In genomic region chr4:3328814-3329663, GRCh38 we compare ENCODE assay signal across 17 cellular contexts.
"Had no signal": no experiment of that assay in that cellular context is flagged by ENCODE, and none has a peak within 500 bp of the region (broad histone marks: within the 10 kb centered on the region; RNA-seq: fewer than 3 reads in every experiment).

No MANE protein-coding gene starts in this region.

- H3K27me3 ChIP-seq: esophagus squamous epithelium, SJCRH30, testis had no signal

- H3K4me3 ChIP-seq: esophagus squamous epithelium, SJCRH30, testis had no signal

- H3K36me3 ChIP-seq: esophagus squamous epithelium had no signal

- DNase-seq: activated CD4-positive, alpha-beta T cell treated with anti-CD3 and anti-CD28 coated beads, Interleukin-2, amount 10 ng/mL, durations not matched to agents 7 days and 5 days; activated naive CD4-positive, alpha-beta T cell treated with anti-CD3 and anti-CD28 coated beads for 36 hours; activated naive CD8-positive, alpha-beta T cell treated with anti-CD3 and anti-CD28 coated beads, Interleukin-2, amount 50 U/mL, for 24 hours; caudate nucleus; esophagus squamous epithelium; hippocampal formation; kidney; mesendoderm; occipital lobe; T-helper 2 cell; testis had no signal

- H3K27me3 Mint-ChIP-seq: activated naive CD8-positive, alpha-beta T cell treated with anti-CD3 and anti-CD28 coated beads, Interleukin-2, amount 50 U/mL, for 24 hours; natural killer cell treated with Interleukin-12 subunit alpha and Interleukin-12 subunit beta and Interleukin-15 and Interleukin-18, amount 100 ng/mL, for 72 hours; progenitor cell of endocrine pancreas; stimulated activated naive CD8-positive, alpha-beta T cell treated with anti-CD3 and anti-CD28 coated beads, Interleukin-15, amount 100 ng/mL, for 72 hours had no signal

- H3K27ac Mint-ChIP-seq: activated CD4-positive, alpha-beta T cell treated with anti-CD3 and anti-CD28 coated beads, Interleukin-2, amount 10 ng/mL, durations not matched to agents 7 days and 5 days; activated naive CD4-positive, alpha-beta T cell treated with anti-CD3 and anti-CD28 coated beads for 36 hours; activated naive CD8-positive, alpha-beta T cell treated with anti-CD3 and anti-CD28 coated beads, Interleukin-2, amount 50 U/mL, for 24 hours; natural killer cell treated with Interleukin-12 subunit alpha and Interleukin-12 subunit beta and Interleukin-15 and Interleukin-18, amount 100 ng/mL, for 72 hours; progenitor cell of endocrine pancreas; stimulated activated naive CD8-positive, alpha-beta T cell treated with anti-CD3 and anti-CD28 coated beads, Interleukin-15, amount 100 ng/mL, for 72 hours had no signal

- H3K4me1 Mint-ChIP-seq: activated CD4-positive, alpha-beta T cell treated with anti-CD3 and anti-CD28 coated beads, Interleukin-2, amount 10 ng/mL, durations not matched to agents 7 days and 5 days; activated naive CD8-positive, alpha-beta T cell treated with anti-CD3 and anti-CD28 coated beads, Interleukin-2, amount 50 U/mL, for 24 hours; stimulated activated naive CD8-positive, alpha-beta T cell treated with anti-CD3 and anti-CD28 coated beads, Interleukin-15, amount 100 ng/mL, for 72 hours had no signal

- H3K9me3 ChIP-seq: esophagus squamous epithelium, testis had no signal

- ATAC-seq: activated naive CD8-positive, alpha-beta T cell treated with anti-CD3 and anti-CD28 coated beads, Interleukin-2, amount 50 U/mL, for 24 hours; natural killer cell treated with Interleukin-12 subunit alpha and Interleukin-12 subunit beta and Interleukin-15 and Interleukin-18, amount 100 ng/mL, for 72 hours; sciatic nerve; stimulated activated naive CD8-positive, alpha-beta T cell treated with anti-CD3 and anti-CD28 coated beads, Interleukin-15, amount 100 ng/mL, for 72 hours; WTC11 had no signal

- H3K4me1 ChIP-seq: testis had no signal

- H3K4me3 Mint-ChIP-seq: activated CD4-positive, alpha-beta T cell treated with anti-CD3 and anti-CD28 coated beads, Interleukin-2, amount 10 ng/mL, durations not matched to agents 7 days and 5 days; activated naive CD4-positive, alpha-beta T cell treated with anti-CD3 and anti-CD28 coated beads for 36 hours; activated naive CD8-positive, alpha-beta T cell treated with anti-CD3 and anti-CD28 coated beads, Interleukin-2, amount 50 U/mL, for 24 hours; natural killer cell treated with Interleukin-12 subunit alpha and Interleukin-12 subunit beta and Interleukin-15 and Interleukin-18, amount 100 ng/mL, for 72 hours; stimulated activated naive CD8-positive, alpha-beta T cell treated with anti-CD3 and anti-CD28 coated beads, Interleukin-15, amount 100 ng/mL, for 72 hours; WTC11 had no signal

- H3K9me3 Mint-ChIP-seq: activated CD4-positive, alpha-beta T cell treated with anti-CD3 and anti-CD28 coated beads, Interleukin-2, amount 10 ng/mL, durations not matched to agents 7 days and 5 days; activated naive CD4-positive, alpha-beta T cell treated with anti-CD3 and anti-CD28 coated beads for 36 hours; natural killer cell treated with Interleukin-12 subunit alpha and Interleukin-12 subunit beta and Interleukin-15 and Interleukin-18, amount 100 ng/mL, for 72 hours; stimulated activated naive CD8-positive, alpha-beta T cell treated with anti-CD3 and anti-CD28 coated beads, Interleukin-15, amount 100 ng/mL, for 72 hours; WTC11 had no signal

- H3K36me3 Mint-ChIP-seq: natural killer cell treated with Interleukin-12 subunit alpha and Interleukin-12 subunit beta and Interleukin-15 and Interleukin-18, amount 100 ng/mL, for 72 hours; WTC11 had no signal

- H3K27ac ChIP-seq: esophagus squamous epithelium, testis had no signal
